1 cellular context compared by ENCODE assay signal in genomic region chr2:96760986-96761832, GRCh38.
TF ChIP-seq lines count a peak whose summit lies in the region.

No MANE protein-coding gene starts in this region.

TF ChIP-seq in HepG2, 621 proteins besides CTCF, POLR2A, EP300 and RAD21 (continued from another document and continues in another):
- TF ChIP-seq, protein P1, sequence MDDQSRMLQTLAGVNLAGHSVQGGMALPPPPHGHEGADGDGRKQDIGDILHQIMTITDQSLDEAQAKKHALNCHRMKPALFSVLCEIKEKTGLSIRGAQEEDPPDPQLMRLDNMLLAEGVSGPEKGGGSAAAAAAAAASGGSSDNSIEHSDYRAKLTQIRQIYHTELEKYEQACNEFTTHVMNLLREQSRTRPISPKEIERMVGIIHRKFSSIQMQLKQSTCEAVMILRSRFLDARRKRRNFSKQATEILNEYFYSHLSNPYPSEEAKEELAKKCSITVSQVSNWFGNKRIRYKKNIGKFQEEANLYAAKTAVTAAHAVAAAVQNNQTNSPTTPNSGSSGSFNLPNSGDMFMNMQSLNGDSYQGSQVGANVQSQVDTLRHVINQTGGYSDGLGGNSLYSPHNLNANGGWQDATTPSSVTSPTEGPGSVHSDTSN (CRISPR knock-in tag; IDR thresholded peaks at IDR 0.05; ENCODE audit: borderline replicate concordance), result no peak
- TF ChIP-seq REPIN1 (CRISPR knock-in tag; IDR thresholded peaks at IDR 0.05; ENCODE audit: borderline replicate concordance, low read depth) (0 out of 2 replicates have a peak, but pooled peaks have one; percentile 21), SOX5 (CRISPR knock-in tag; IDR thresholded peaks at IDR 0.05; ENCODE audit: borderline replicate concordance) (no peak), ZNF331 (CRISPR knock-in tag; IDR thresholded peaks at IDR 0.05) (no peak), NONO (IDR thresholded peaks at IDR 0.05) (no peak), NONO (CRISPR knock-in tag; conservative IDR thresholded peaks at IDR 0.05) (peak; percentile 72; the same call in 1 of the 2 replicates), ZNF691 (CRISPR knock-in tag; IDR thresholded peaks at IDR 0.05; ENCODE audit: borderline replicate concordance, low read depth) (peak; percentile 92), CAMTA2 (CRISPR knock-in tag; IDR thresholded peaks at IDR 0.05; ENCODE audit: borderline replicate concordance) (0 out of 2 replicates have a peak, but pooled peaks have one; percentile 83), ZKSCAN1 (IDR thresholded peaks at IDR 0.05; ENCODE audit: low read length) (no peak), MTERF4 (CRISPR knock-in tag; IDR thresholded peaks at IDR 0.05) (0 out of 2 replicates have a peak, but pooled peaks have one; percentile 74), ZNF564 (CRISPR knock-in tag; IDR thresholded peaks at IDR 0.05) (peak; percentile 77), YEATS2 (CRISPR knock-in tag; IDR thresholded peaks at IDR 0.05; ENCODE audit: borderline replicate concordance) (0 out of 2 replicates have a peak, but pooled peaks have one; percentile 17), HNRNPLL (IDR thresholded peaks at IDR 0.05; ENCODE audit: low read depth, low read length, poor library complexity, severe bottlenecking) (no peak), MEIS1 (CRISPR knock-in tag; IDR thresholded peaks at IDR 0.05; ENCODE audit: borderline replicate concordance) (no peak), ZNF605 (CRISPR knock-in tag; IDR thresholded peaks at IDR 0.05) (no peak), E2F2 (CRISPR knock-in tag; IDR thresholded peaks at IDR 0.05; ENCODE audit: borderline replicate concordance) (no peak), KDM5A (IDR thresholded peaks at IDR 0.05; ENCODE audit: borderline replicate concordance, low read length) (peak; percentile 50; the same call in 1 of the 2 replicates), TEAD3 (CRISPR knock-in tag; optimal IDR thresholded peaks at IDR 0.05; ENCODE audit: borderline replicate concordance) (peak; percentile 27), RNF2 (conservative IDR thresholded peaks at IDR 0.05; ENCODE audit: low read depth) (no peak), TGIF2 (CRISPR knock-in tag; IDR thresholded peaks at IDR 0.05) (no peak), MXD3 (CRISPR knock-in tag; IDR thresholded peaks at IDR 0.05) (no peak; the same call in 1 of the 2 replicates), HNF4G (IDR thresholded peaks at IDR 0.05; ENCODE audit: borderline replicate concordance, low read depth, low read length) (no peak), HNF4G (CRISPR knock-in tag; IDR thresholded peaks at IDR 0.05; ENCODE audit: borderline replicate concordance, low read depth) (0 out of 2 replicates have a peak, but pooled peaks have one; percentile 51), KDM5B (CRISPR knock-in tag; IDR thresholded peaks at IDR 0.05; ENCODE audit: borderline replicate concordance) (peak; percentile 50; the same call in 1 of the 2 replicates), GABPB1 (CRISPR knock-in tag; IDR thresholded peaks at IDR 0.05) (peak; percentile 54), ATF7 (IDR thresholded peaks at IDR 0.05) (no peak), ATF7 (CRISPR knock-in tag; IDR thresholded peaks at IDR 0.05) (no peak; the same call in 1 of the 2 replicates), EED (CRISPR knock-in tag; IDR thresholded peaks at IDR 0.05) (peak; percentile 69), ZNF296 (CRISPR knock-in tag; conservative IDR thresholded peaks at IDR 0.05) (no peak), ZNF33A (CRISPR knock-in tag; IDR thresholded peaks at IDR 0.05; ENCODE audit: borderline replicate concordance) (no peak), GTF2F1 (IDR thresholded peaks at IDR 0.05; ENCODE audit: low read length) (no peak), ZNF577 (CRISPR knock-in tag; IDR thresholded peaks at IDR 0.05; ENCODE audit: borderline replicate concordance, low read depth) (no peak), CENPX (CRISPR knock-in tag; IDR thresholded peaks at IDR 0.05) (no peak), NKX3-1 (CRISPR knock-in tag; IDR thresholded peaks at IDR 0.05) (no peak), ZNF138 (CRISPR knock-in tag; IDR thresholded peaks at IDR 0.05; ENCODE audit: low read depth) (no peak), FIP1L1 (IDR thresholded peaks at IDR 0.05; ENCODE audit: borderline replicate concordance, insufficient read depth, low read depth, low read length) (no peak), RARA (CRISPR knock-in tag; IDR thresholded peaks at IDR 0.05) (no peak), IRF9 (CRISPR knock-in tag; IDR thresholded peaks at IDR 0.05; ENCODE audit: borderline replicate concordance) (peak; percentile 78; the same call in 1 of the 2 replicates), YY1 (IDR thresholded peaks at IDR 0.05; ENCODE audit: insufficient read depth, insufficient replicate concordance, low read depth, low read length) (peak; percentile 93), ZNF282 (IDR thresholded peaks at IDR 0.05; ENCODE audit: partially characterized antibody) (no peak), TOE1 (CRISPR knock-in tag; IDR thresholded peaks at IDR 0.05) (no peak)
- TF ChIP-seq, protein P2, sequence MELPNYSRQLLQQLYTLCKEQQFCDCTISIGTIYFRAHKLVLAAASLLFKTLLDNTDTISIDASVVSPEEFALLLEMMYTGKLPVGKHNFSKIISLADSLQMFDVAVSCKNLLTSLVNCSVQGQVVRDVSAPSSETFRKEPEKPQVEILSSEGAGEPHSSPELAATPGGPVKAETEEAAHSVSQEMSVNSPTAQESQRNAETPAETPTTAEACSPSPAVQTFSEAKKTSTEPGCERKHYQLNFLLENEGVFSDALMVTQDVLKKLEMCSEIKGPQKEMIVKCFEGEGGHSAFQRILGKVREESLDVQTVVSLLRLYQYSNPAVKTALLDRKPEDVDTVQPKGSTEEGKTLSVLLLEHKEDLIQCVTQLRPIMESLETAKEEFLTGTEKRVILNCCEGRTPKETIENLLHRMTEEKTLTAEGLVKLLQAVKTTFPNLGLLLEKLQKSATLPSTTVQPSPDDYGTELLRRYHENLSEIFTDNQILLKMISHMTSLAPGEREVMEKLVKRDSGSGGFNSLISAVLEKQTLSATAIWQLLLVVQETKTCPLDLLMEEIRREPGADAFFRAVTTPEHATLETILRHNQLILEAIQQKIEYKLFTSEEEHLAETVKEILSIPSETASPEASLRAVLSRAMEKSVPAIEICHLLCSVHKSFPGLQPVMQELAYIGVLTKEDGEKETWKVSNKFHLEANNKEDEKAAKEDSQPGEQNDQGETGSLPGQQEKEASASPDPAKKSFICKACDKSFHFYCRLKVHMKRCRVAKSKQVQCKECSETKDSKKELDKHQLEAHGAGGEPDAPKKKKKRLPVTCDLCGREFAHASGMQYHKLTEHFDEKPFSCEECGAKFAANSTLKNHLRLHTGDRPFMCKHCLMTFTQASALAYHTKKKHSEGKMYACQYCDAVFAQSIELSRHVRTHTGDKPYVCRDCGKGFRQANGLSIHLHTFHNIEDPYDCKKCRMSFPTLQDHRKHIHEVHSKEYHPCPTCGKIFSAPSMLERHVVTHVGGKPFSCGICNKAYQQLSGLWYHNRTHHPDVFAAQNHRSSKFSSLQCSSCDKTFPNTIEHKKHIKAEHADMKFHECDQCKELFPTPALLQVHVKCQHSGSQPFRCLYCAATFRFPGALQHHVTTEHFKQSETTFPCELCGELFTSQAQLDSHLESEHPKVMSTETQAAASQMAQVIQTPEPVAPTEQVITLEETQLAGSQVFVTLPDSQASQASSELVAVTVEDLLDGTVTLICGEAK (IDR thresholded peaks at IDR 0.05), result no peak
- TF ChIP-seq, protein P2 (CRISPR knock-in tag; IDR thresholded peaks at IDR 0.05), result no peak; the same call in 1 of the 2 replicates
- TF ChIP-seq, protein P3, sequence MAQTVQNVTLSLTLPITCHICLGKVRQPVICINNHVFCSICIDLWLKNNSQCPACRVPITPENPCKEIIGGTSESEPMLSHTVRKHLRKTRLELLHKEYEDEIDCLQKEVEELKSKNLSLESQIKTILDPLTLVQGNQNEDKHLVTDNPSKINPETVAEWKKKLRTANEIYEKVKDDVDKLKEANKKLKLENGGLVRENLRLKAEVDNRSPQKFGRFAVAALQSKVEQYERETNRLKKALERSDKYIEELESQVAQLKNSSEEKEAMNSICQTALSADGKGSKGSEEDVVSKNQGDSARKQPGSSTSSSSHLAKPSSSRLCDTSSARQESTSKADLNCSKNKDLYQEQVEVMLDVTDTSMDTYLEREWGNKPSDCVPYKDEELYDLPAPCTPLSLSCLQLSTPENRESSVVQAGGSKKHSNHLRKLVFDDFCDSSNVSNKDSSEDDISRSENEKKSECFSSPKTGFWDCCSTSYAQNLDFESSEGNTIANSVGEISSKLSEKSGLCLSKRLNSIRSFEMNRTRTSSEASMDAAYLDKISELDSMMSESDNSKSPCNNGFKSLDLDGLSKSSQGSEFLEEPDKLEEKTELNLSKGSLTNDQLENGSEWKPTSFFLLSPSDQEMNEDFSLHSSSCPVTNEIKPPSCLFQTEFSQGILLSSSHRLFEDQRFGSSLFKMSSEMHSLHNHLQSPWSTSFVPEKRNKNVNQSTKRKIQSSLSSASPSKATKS (CRISPR knock-in tag; IDR thresholded peaks at IDR 0.05), result no peak
- TF ChIP-seq, protein P4, sequence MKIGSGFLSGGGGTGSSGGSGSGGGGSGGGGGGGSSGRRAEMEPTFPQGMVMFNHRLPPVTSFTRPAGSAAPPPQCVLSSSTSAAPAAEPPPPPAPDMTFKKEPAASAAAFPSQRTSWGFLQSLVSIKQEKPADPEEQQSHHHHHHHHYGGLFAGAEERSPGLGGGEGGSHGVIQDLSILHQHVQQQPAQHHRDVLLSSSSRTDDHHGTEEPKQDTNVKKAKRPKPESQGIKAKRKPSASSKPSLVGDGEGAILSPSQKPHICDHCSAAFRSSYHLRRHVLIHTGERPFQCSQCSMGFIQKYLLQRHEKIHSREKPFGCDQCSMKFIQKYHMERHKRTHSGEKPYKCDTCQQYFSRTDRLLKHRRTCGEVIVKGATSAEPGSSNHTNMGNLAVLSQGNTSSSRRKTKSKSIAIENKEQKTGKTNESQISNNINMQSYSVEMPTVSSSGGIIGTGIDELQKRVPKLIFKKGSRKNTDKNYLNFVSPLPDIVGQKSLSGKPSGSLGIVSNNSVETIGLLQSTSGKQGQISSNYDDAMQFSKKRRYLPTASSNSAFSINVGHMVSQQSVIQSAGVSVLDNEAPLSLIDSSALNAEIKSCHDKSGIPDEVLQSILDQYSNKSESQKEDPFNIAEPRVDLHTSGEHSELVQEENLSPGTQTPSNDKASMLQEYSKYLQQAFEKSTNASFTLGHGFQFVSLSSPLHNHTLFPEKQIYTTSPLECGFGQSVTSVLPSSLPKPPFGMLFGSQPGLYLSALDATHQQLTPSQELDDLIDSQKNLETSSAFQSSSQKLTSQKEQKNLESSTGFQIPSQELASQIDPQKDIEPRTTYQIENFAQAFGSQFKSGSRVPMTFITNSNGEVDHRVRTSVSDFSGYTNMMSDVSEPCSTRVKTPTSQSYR (CRISPR knock-in tag; IDR thresholded peaks at IDR 0.05; ENCODE audit: borderline replicate concordance), result 0 out of 2 replicates have a peak, but pooled peaks have one; percentile 8
